12 cellular contexts compared by ENCODE assay signal in the genomic region with DNA sequence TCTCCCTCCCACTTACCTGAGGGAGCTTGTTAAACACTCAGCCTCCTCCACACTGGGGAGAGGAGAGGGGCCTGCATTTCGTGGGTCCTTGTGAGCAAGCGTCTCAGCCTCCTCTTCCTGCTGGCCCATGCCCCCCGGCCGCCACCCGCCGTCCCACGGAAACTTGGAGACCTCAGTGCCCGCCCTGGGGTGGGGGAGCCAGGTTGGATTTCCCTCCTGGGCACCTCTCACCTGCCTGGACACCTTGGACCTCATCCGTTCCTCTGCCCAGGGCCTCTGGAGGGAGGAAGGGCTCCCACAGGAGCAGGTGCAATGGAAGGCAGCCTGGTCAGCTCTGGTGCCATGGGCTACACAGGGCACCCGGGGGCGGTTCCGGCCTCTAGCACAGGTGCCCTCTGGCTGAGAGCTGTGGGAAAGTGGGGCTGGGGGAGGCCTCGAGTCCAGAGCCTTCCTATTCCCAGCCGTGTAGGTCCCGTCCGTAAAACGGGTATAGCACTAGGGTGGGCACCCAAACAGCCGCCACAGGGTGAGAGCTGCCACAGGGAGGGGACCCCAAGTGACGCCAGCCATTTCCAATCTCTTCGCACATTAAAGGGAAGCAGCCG. TPM values are rescaled to one million over a fixed set of nuclear protein-coding genes. Genes with fewer than 3 reads are reported as not detected.
DNase-seq lines count a peak whose midpoint lies in the region.
"Had no signal": no experiment of that assay in that cellular context is flagged by ENCODE, and none has a peak within 500 bp of the region (broad histone marks: within the 10 kb centered on the region; RNA-seq: fewer than 3 reads in every experiment).

No MANE protein-coding gene starts in this region.

- no peak overlapping the region for H3K27ac ChIP-seq in neuronal stem cell (replicated peaks; ENCODE audit: low read length)
- H3K27ac ChIP-seq: A549, GM23248 had no signal

- no peak overlapping the region for H3K4me2 ChIP-seq in neuronal stem cell (ENCODE audit: insufficient read depth, low read length, poor library complexity, severe bottlenecking)
- H3K4me2 ChIP-seq: A549 had no signal

- WGBS in neuronal stem cell (ENCODE audit: extremely low coverage in 2 of 2, insufficient read length in 2 of 2, insufficient replicate concordance in 1 of 2), 2 donors: no CpG with 5 or more reads among the region's 21 CpGs

- H3K9ac ChIP-seq in NT2/D1 (ENCODE audit: insufficient read length, low read depth) (peak overlapping the region; percentile 2), neuronal stem cell (ENCODE audit: low read depth, low read length, poor library complexity) (no peak overlapping the region)
- H3K9ac ChIP-seq: GM23248 had no signal

- H3K36me3 ChIP-seq in H7 (replicated peaks; ENCODE audit: control insufficient read depth, insufficient read depth, low read length) (no peaks in the 10 kb centered on the region; the same call in 1 of the 2 replicates), NT2/D1 (ENCODE audit: insufficient read depth, insufficient read length, low read length) (peaks cover 13% of the 10 kb centered on the region), neuronal stem cell (replicated peaks in 1 of 2; ENCODE audit: control insufficient read depth in 2 of 2, insufficient read depth in 2 of 2, low read length in 2 of 2) (peaks cover 0 to 27% of the 10 kb centered on the region in 2 donors)

- H4K91ac ChIP-seq in neuronal stem cell (ENCODE audit: low read depth, low read length, poor library complexity): no peak overlapping the region

- no peak overlapping the region for H3K4me3 ChIP-seq in H7 (ENCODE audit: insufficient read depth, low read depth, low read length)
- no peak overlapping the region for H3K4me3 ChIP-seq in NT2/D1 (ENCODE audit: insufficient read length, low read depth)
- no peak overlapping the region for H3K4me3 ChIP-seq in neuronal stem cell (ENCODE audit: low read length in 2 of 2)
- H3K4me3 ChIP-seq: A549, GM23248 had no signal

- H3K4ac ChIP-seq in neuronal stem cell (ENCODE audit: low read length): no peak overlapping the region

- H3K9me3 Mint-ChIP-seq in dendritic cell treated with granulocyte-macrophage colony-stimulating factor and Interleukin-4, amounts not matched to agents 40 ng/mL and 50 ng/mL, for 4 days: peaks cover 8% of the 10 kb centered on the region

- peak overlapping the region; percentile 53 for H3K18ac ChIP-seq in neuronal stem cell (ENCODE audit: low read length)

- H3K27me3 ChIP-seq in H7 (ENCODE audit: control insufficient read depth, insufficient read depth, low read length) (no peaks in the 10 kb centered on the region), NT2/D1 (ENCODE audit: insufficient read depth, insufficient read length) (no peaks in the 10 kb centered on the region), neuronal stem cell (ENCODE audit: control insufficient read depth in 3 of 3, insufficient read depth in 3 of 3, low read depth in 1 of 3, low read length in 3 of 3) (no peaks in the 10 kb centered on the region)
- H3K27me3 ChIP-seq: BE2C had no signal

- no peak overlapping the region for H2BK5ac ChIP-seq in neuronal stem cell (ENCODE audit: low read length)

- peak overlapping the region; percentile 46 for H2AK5ac ChIP-seq in neuronal stem cell (ENCODE audit: low read depth, low read length)

- H3K23ac ChIP-seq in neuronal stem cell (ENCODE audit: low read depth, low read length, poor library complexity): peak overlapping the region; percentile 26

- no peak overlapping the region for H2BK120ac ChIP-seq in neuronal stem cell (ENCODE audit: low read depth, low read length)

- H2BK12ac ChIP-seq in neuronal stem cell (ENCODE audit: low read length): peak overlapping the region; percentile 77

- H2BK15ac ChIP-seq in neuronal stem cell (ENCODE audit: low read length): peak overlapping the region; percentile 87

- H3K4me1 Mint-ChIP-seq in dendritic cell treated with granulocyte-macrophage colony-stimulating factor and Interleukin-4, amounts not matched to agents 40 ng/mL and 50 ng/mL, for 4 days (ENCODE audit: low read depth): peaks cover 69% of the 10 kb centered on the region

- H2AFZ ChIP-seq in neuronal stem cell (ENCODE audit: low read length): no peak overlapping the region
- H2AFZ ChIP-seq: GM23248 had no signal

- H3K9me3 ChIP-seq in NT2/D1 (ENCODE audit: insufficient read depth, low read length) (peaks cover 4% of the 10 kb centered on the region; the same call in 1 of the 2 replicates), neuronal stem cell (replicated peaks in 1 of 2; ENCODE audit: control insufficient read depth in 2 of 2, insufficient read depth in 1 of 2, low read depth in 1 of 2, low read length in 2 of 2) (peaks cover 3 to 4% of the 10 kb centered on the region in 2 donors)
- H3K9me3 ChIP-seq: A549 had no signal

- no peak overlapping the region for H4K8ac ChIP-seq in neuronal stem cell (ENCODE audit: low read depth, low read length)

- DNase-seq in H7: peak; percentile 66
- no peak for DNase-seq in NT2/D1 (ENCODE audit: low read depth, low spot score)
- no peak for DNase-seq in neuronal stem cell (ENCODE audit: low spot score)
- no peak for DNase-seq in T-helper 9 cell
- DNase-seq in DMS 273 (lab: John Stamatoyannopoulos, UW; ENCODE audit: unreplicated experiment): no peak
- no peak for DNase-seq in cerebellar cortex (ENCODE audit: low spot score)
- DNase-seq: CD4-positive, CD25-positive, alpha-beta regulatory T cell; GM23248; H9 had no signal

- no peak overlapping the region for H3K4me3 Mint-ChIP-seq in dendritic cell treated with granulocyte-macrophage colony-stimulating factor and Interleukin-4, amounts not matched to agents 40 ng/mL and 50 ng/mL, for 4 days
- H3K4me3 Mint-ChIP-seq: CD4-positive, CD25-positive, alpha-beta regulatory T cell; H9 had no signal

- H3K27ac Mint-ChIP-seq in dendritic cell treated with granulocyte-macrophage colony-stimulating factor and Interleukin-4, amounts not matched to agents 40 ng/mL and 50 ng/mL, for 4 days: peak overlapping the region; percentile 17
- H3K27ac Mint-ChIP-seq: CD4-positive, CD25-positive, alpha-beta regulatory T cell had no signal

- intact Hi-C loops in dendritic cell treated with granulocyte-macrophage colony-stimulating factor and Interleukin-4, amounts not matched to agents 40 ng/mL and 50 ng/mL, for 4 days (cut with micrococcal nuclease): no loop called here

- peaks cover 86% of the 10 kb centered on the region for H3K36me3 Mint-ChIP-seq in dendritic cell treated with granulocyte-macrophage colony-stimulating factor and Interleukin-4, amounts not matched to agents 40 ng/mL and 50 ng/mL, for 4 days (ENCODE audit: low read depth)

- H3K79me1 ChIP-seq in neuronal stem cell (ENCODE audit: low read depth, low read length): peaks cover 2% of the 10 kb centered on the region

- H3K4me1 ChIP-seq in NT2/D1 (ENCODE audit: insufficient read depth, insufficient read length): peaks cover 25% of the 10 kb centered on the region
- H3K4me1 ChIP-seq in neuronal stem cell (ENCODE audit: control insufficient read depth in 2 of 2, insufficient read depth in 1 of 2, low read depth in 1 of 2, low read length in 2 of 2): peaks cover 27 to 29% of the 10 kb centered on the region in 2 donors

- H3K27me3 Mint-ChIP-seq in dendritic cell treated with granulocyte-macrophage colony-stimulating factor and Interleukin-4, amounts not matched to agents 40 ng/mL and 50 ng/mL, for 4 days: no peaks in the 10 kb centered on the region
- H3K27me3 Mint-ChIP-seq: CD4-positive, CD25-positive, alpha-beta regulatory T cell had no signal

- no peak overlapping the region for H3K14ac ChIP-seq in neuronal stem cell (ENCODE audit: low read length)

RNA-seq across cellular contexts. Expression of gene GSE1, which starts 11.0 kb away (rescaled TPM):
- 52.5 and 73.6 TPM in 2 replicates for total RNA-seq in H7 (2014; rRNA removed; shearing (Covaris generic))
- 5.7 TPM for polyA plus RNA-seq in neuronal stem cell (2013, experiment 1 of 2)
- 6.2 TPM for polyA plus RNA-seq in neuronal stem cell (2013, experiment 2 of 2)
